Comparison of ENCODE assay signal across 22 cellular contexts in the genomic region with DNA sequence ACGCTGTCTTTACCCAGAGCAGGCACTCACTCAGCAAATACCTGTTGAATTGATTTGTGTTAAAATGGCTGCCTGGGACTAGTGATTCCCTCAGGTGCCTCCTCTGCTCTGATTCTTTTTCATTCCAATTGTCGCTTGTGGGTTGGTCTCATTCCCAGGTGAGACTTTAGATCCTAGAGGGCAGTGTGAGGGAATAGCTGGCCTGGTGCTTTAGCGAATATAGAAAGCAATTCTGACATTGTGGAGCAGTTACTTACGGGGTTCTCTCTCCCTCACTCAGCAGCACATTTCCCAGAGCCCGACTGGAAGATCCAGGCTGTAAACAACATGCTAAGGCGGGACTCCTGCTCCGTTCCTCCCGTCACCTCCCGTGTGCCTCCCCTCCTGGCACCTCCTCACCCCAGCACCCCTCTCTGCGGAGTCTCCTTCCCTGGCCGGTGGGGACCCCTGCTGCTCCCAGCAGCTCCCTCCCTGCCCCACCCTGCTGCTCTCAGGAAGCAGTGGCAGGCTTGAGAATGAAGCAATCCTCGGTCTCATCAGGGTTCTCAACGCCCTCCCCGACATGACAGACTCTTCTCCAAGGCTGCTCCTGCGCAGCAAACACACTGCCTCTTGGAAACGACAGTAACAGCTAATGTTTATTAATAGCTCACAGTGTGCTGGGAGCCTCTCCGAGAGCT. TPM values are rescaled to one million over a fixed set of nuclear protein-coding genes. Genes with fewer than 3 reads are reported as not detected.
DNase-seq lines count a peak whose midpoint lies in the region; ATAC-seq, FAIRE-seq and TF ChIP-seq lines count a peak whose summit lies in the region.
"Had no signal": no experiment of that assay in that cellular context is flagged by ENCODE, and none has a peak within 500 bp of the region (broad histone marks: within the 10 kb centered on the region; RNA-seq: fewer than 3 reads in every experiment).

No MANE protein-coding gene starts in this region.

- no peaks in the 10 kb centered on the region for H3K36me3 ChIP-seq in hepatocyte (replicated peaks; ENCODE audit: insufficient read depth, low read depth)
- no peaks in the 10 kb centered on the region for H3K36me3 ChIP-seq in small intestine (ENCODE audit: control insufficient read depth in 2 of 2, insufficient read depth in 2 of 2, low read length in 2 of 2)
- H3K36me3 ChIP-seq: ascending aorta, thoracic aorta had no signal

- no peak for FAIRE-seq in small intestine (lab: Jason Lieb, UNC)

- no CpG with 5 or more reads among the region's 17 CpGs for WGBS in H9 (ENCODE audit: extremely low coverage, insufficient read length, low lambda C conversion rate)
- WGBS in hepatocyte (ENCODE audit: low lambda C conversion rate, missing lambda C conversion rate): 22% methylated on average over 16 of the region's 17 CpGs
- 21 to 25% (median 22%) methylated on average over 17 of the region's 17 CpGs for whole genome bisulfite sequencing in small intestine, 3 donors

- H3K4ac ChIP-seq in H9 (ENCODE audit: low read depth, low read length): no peak overlapping the region

- H4K20me1 ChIP-seq in H9 (ENCODE audit: control insufficient read depth, insufficient read depth, insufficient read length) (no peaks in the 10 kb centered on the region), hepatocyte (ENCODE audit: insufficient read depth, poor library complexity, severe bottlenecking) (no peaks in the 10 kb centered on the region)

- no peak overlapping the region for H2BK20ac ChIP-seq in H9 (ENCODE audit: low read depth, low read length, poor library complexity, severe bottlenecking)

- H3K14ac ChIP-seq in H9 (ENCODE audit: insufficient read depth, low read length): peak overlapping the region; percentile 70

- no peak for DNase-seq in H9
- peak; percentile 21 for DNase-seq in NCI-H2227 treated with DMSO at 0.1 percent for 48 hours (lab: John Stamatoyannopoulos, UW)
- DNase-seq in hepatocyte (ENCODE audit: low spot score): no peak
- peak; percentile 30 for DNase-seq in occipital lobe (lab: John Stamatoyannopoulos, UW)
- no peak for DNase-seq in small intestine
- DNase-seq: natural killer cell, NCI-H2029, NCI-H524 treated with DMSO at 0.1 percent for 48 hours had no signal

- H4K91ac ChIP-seq in H9 (ENCODE audit: insufficient read length, low read depth, low read length): peak overlapping the region; percentile 25

- H3K9me3 ChIP-seq in H9 (ENCODE audit: control insufficient read depth, low read depth, low read length) (no peaks in the 10 kb centered on the region), hepatocyte (ENCODE audit: low read depth) (no peaks in the 10 kb centered on the region), small intestine (ENCODE audit: control insufficient read depth, low read depth) (no peaks in the 10 kb centered on the region)
- H3K9me3 ChIP-seq: ascending aorta, SK-N-SH, thoracic aorta had no signal

- H3K27me3 Mint-ChIP-seq in H9 (ENCODE audit: low read depth): peaks cover 50% of the 10 kb centered on the region

- H3K56ac ChIP-seq in H9 (ENCODE audit: insufficient read length, low read depth, low read length): no peak overlapping the region

- H3K27me3 ChIP-seq in H9 (ENCODE audit: insufficient read depth, low read length) (no peaks in the 10 kb centered on the region; the same call in 1 of the 2 replicates), hepatocyte (peaks cover 36% of the 10 kb centered on the region), small intestine (ENCODE audit: control insufficient read depth in 2 of 2, insufficient read depth in 2 of 2, low read length in 2 of 2) (peaks cover 0 to 4% of the 10 kb centered on the region in 2 donors)
- H3K27me3 ChIP-seq: ascending aorta had no signal

- H2AFZ ChIP-seq in H9 (ENCODE audit: low read length) (peak overlapping the region; percentile 88), hepatocyte (no peak overlapping the region)

- H3K4me2 ChIP-seq in H9 (ENCODE audit: insufficient read depth, insufficient read length, low read length) (peak overlapping the region; percentile 69), hepatocyte (peak overlapping the region; percentile 51)
- H3K4me2 ChIP-seq: SK-N-SH had no signal

- no peak overlapping the region for H4K8ac ChIP-seq in H9 (replicated peaks; ENCODE audit: insufficient read length, low read depth, low read length)

- H3K27ac Mint-ChIP-seq in H9: peak overlapping the region in 2 of 3 experiments; percentile 22 to 91; a peak in 4 of 7 replicates
- H3K27ac Mint-ChIP-seq: activated CD4-positive, alpha-beta T cell treated with anti-CD3 and anti-CD28 coated beads, Interleukin-2, amount 10 ng/mL, durations not matched to agents 24 days and 14 days; activated CD8-positive, alpha-beta memory T cell treated with anti-CD3 and anti-CD28 coated beads, Interleukin-2, amount 10 ng/mL, durations not matched to agents 7 days and 5 days; activated naive CD4-positive, alpha-beta T cell treated with anti-CD3 and anti-CD28 coated beads, Interleukin-2, amount 50 U/mL, for 72 hours; natural killer cell; progenitor cell of endocrine pancreas; stimulated activated effector memory CD8-positive, alpha-beta T cell treated with anti-CD3 and anti-CD28 coated beads, Interleukin-12 subunit alpha, Interleukin-12 subunit beta, amount 100 ng/mL, for 72 hours had no signal

- H3K4me1 Mint-ChIP-seq in H9: peaks cover 30 to 53% of the 10 kb centered on the region in 2 experiments
- H3K4me1 Mint-ChIP-seq: activated CD4-positive, alpha-beta T cell treated with anti-CD3 and anti-CD28 coated beads, Interleukin-2, amount 10 ng/mL, durations not matched to agents 24 days and 14 days; activated CD8-positive, alpha-beta memory T cell treated with anti-CD3 and anti-CD28 coated beads, Interleukin-2, amount 10 ng/mL, durations not matched to agents 7 days and 5 days had no signal

- H3K4me3 ChIP-seq in hepatocyte: no peak overlapping the region
- H3K4me3 ChIP-seq in small intestine (ENCODE audit: low read depth in 1 of 2, low read length in 2 of 2): no peak overlapping the region
- H3K4me3 ChIP-seq: ascending aorta, thoracic aorta had no signal

- no peak overlapping the region for H2BK120ac ChIP-seq in H9 (ENCODE audit: low read depth, low read length, poor library complexity, severe bottlenecking)

- TF ChIP-seq CTCF in H9 (conservative IDR thresholded peaks at IDR 0.05): no peak
- no peak for TF ChIP-seq CTCF in hepatocyte (IDR thresholded peaks at IDR 0.05; ENCODE audit: poor library complexity)

- H2BK5ac ChIP-seq in H9 (ENCODE audit: insufficient read length, low read length): no peak overlapping the region

- peak overlapping the region; percentile 53 for H4K5ac ChIP-seq in H9 (ENCODE audit: insufficient read length, low read depth, low read length)

- H2BK12ac ChIP-seq in H9 (ENCODE audit: insufficient read length, low read depth, low read length): no peak overlapping the region

- peak overlapping the region; percentile 20 for H3T11ph ChIP-seq in H9 (ENCODE audit: low read length)

- H2BK15ac ChIP-seq in H9 (ENCODE audit: low read depth, low read length): no peak overlapping the region

- H3K79me1 ChIP-seq in H9 (ENCODE audit: insufficient read depth, low read depth, low read length, poor library complexity, severe bottlenecking): no peaks in the 10 kb centered on the region

- H3K9me3 Mint-ChIP-seq in H9: no peaks in the 10 kb centered on the region
- H3K9me3 Mint-ChIP-seq: activated CD4-positive, alpha-beta T cell treated with anti-CD3 and anti-CD28 coated beads, Interleukin-2, amount 10 ng/mL, durations not matched to agents 24 days and 14 days; activated naive CD4-positive, alpha-beta T cell treated with anti-CD3 and anti-CD28 coated beads, Interleukin-2, amount 50 U/mL, for 72 hours; central memory CD8-positive, alpha-beta T cell; natural killer cell; stimulated activated effector memory CD8-positive, alpha-beta T cell treated with anti-CD3 and anti-CD28 coated beads, Interleukin-12 subunit alpha, Interleukin-12 subunit beta, amount 100 ng/mL, for 72 hours had no signal

- H3K36me3 Mint-ChIP-seq in H9 (ENCODE audit: insufficient read depth in 1 of 3, low read depth in 3 of 3): no peaks in the 10 kb centered on the region
- H3K36me3 Mint-ChIP-seq: activated CD8-positive, alpha-beta memory T cell treated with anti-CD3 and anti-CD28 coated beads, Interleukin-2, amount 10 ng/mL, durations not matched to agents 7 days and 5 days; activated naive CD4-positive, alpha-beta T cell treated with anti-CD3 and anti-CD28 coated beads, Interleukin-2, amount 50 U/mL, for 72 hours; natural killer cell; stimulated activated effector memory CD8-positive, alpha-beta T cell treated with anti-CD3 and anti-CD28 coated beads, Interleukin-12 subunit alpha, Interleukin-12 subunit beta, amount 100 ng/mL, for 72 hours had no signal

- ATAC-seq in HG03108 (IDR thresholded peaks at IDR 0.05; ENCODE audit: unreplicated experiment) (no peak), HG03469 (IDR thresholded peaks at IDR 0.05; ENCODE audit: unreplicated experiment) (no peak), GM19023 (IDR thresholded peaks at IDR 0.05; ENCODE audit: unreplicated experiment) (no peak)

- H2AK5ac ChIP-seq in H9 (ENCODE audit: insufficient read length, low read length): no peak overlapping the region

- H3K9me2 ChIP-seq in hepatocyte (replicated peaks; ENCODE audit: insufficient read depth): no peaks in the 10 kb centered on the region
- H3K9me2 ChIP-seq: SK-N-SH had no signal

- peak overlapping the region; percentile 15 for H3K9ac ChIP-seq in H9 (ENCODE audit: extremely low read depth, insufficient read length, low read length)
- H3K9ac ChIP-seq: SK-N-SH had no signal

- peak overlapping the region; percentile 61 for H3K18ac ChIP-seq in H9 (ENCODE audit: insufficient read length, low read depth, low read length)

- H3K4me1 ChIP-seq in H9 (ENCODE audit: insufficient read depth, low read length): peaks cover 3% of the 10 kb centered on the region; the same call in 1 of the 2 replicates
- H3K4me1 ChIP-seq in hepatocyte (ENCODE audit: insufficient read depth): no peaks in the 10 kb centered on the region
- no peaks in the 10 kb centered on the region for H3K4me1 ChIP-seq in small intestine (ENCODE audit: control insufficient read depth in 2 of 2, insufficient read depth in 1 of 2, low read depth in 1 of 2, low read length in 1 of 2)
- H3K4me1 ChIP-seq: ascending aorta had no signal

- peaks cover 4% of the 10 kb centered on the region for H3K23me2 ChIP-seq in H9 (ENCODE audit: insufficient read length, low read depth, low read length, poor library complexity, severe bottlenecking)

- peak overlapping the region; percentile 40 to 73 for H3K4me3 Mint-ChIP-seq in H9
- H3K4me3 Mint-ChIP-seq: activated CD4-positive, alpha-beta T cell treated with anti-CD3 and anti-CD28 coated beads, Interleukin-2, amount 10 ng/mL, durations not matched to agents 24 days and 14 days; activated CD8-positive, alpha-beta memory T cell treated with anti-CD3 and anti-CD28 coated beads, Interleukin-2, amount 10 ng/mL, durations not matched to agents 7 days and 5 days; central memory CD8-positive, alpha-beta T cell; natural killer cell; stimulated activated effector memory CD8-positive, alpha-beta T cell treated with anti-CD3 and anti-CD28 coated beads, Interleukin-12 subunit alpha, Interleukin-12 subunit beta, amount 100 ng/mL, for 72 hours had no signal

- H3K79me2 ChIP-seq in H9 (ENCODE audit: insufficient read depth, low read length): no peaks in the 10 kb centered on the region
- no peaks in the 10 kb centered on the region for H3K79me2 ChIP-seq in hepatocyte

- H3K23ac ChIP-seq in H9 (ENCODE audit: insufficient read length, low read depth, low read length): no peak overlapping the region

- no peak overlapping the region for H3K27ac ChIP-seq in H9 (ENCODE audit: insufficient read length, low read depth, low read length)
- no peak overlapping the region for H3K27ac ChIP-seq in hepatocyte
- no peak overlapping the region for H3K27ac ChIP-seq in small intestine (ENCODE audit: low read depth in 1 of 2, low read length in 1 of 2)
- H3K27ac ChIP-seq: ascending aorta, thoracic aorta had no signal

RNA-seq across cellular contexts. Expression of a gene that starts 26.9 kb away (rescaled TPM):
- total RNA-seq in H9 (2021): 1.1 and 1.5 TPM in 2 replicates
- 1.3 and 3.2 TPM in 2 replicates for total RNA-seq in hepatocyte
- polyA plus RNA-seq in hepatocyte: 2.4 and 2.9 TPM in 2 replicates
- total RNA-seq in occipital lobe: 60.7 TPM
- 1 to 10 TPM in 2 of 3 donors, not detected in 1; 3.2 to 3.8 TPM for polyA plus RNA-seq in small intestine
- total RNA-seq: activated CD4-positive, alpha-beta T cell treated with anti-CD3 and anti-CD28 coated beads, Interleukin-2, amount 10 ng/mL, durations not matched to agents 24 days and 14 days; activated CD8-positive, alpha-beta memory T cell treated with anti-CD3 and anti-CD28 coated beads, Interleukin-2, amount 10 ng/mL, durations not matched to agents 7 days and 5 days; activated naive CD4-positive, alpha-beta T cell treated with anti-CD3 and anti-CD28 coated beads, Interleukin-2, amount 50 U/mL, for 72 hours; ascending aorta; esophagus mucosa; natural killer cell; RPMI7951; thoracic aorta had no signal

Comparison
In these comparisons a context has a peak if more than half of its experiments do, and no peak if none do; other contexts are left out.
1. DNase-seq: peak in NCI-H2227 treated with DMSO at 0.1 percent for 48 hours (single experiment) and occipital lobe (single experiment); none in H9 (single experiment), hepatocyte (single experiment) and small intestine (single experiment).
2. RNA of a gene that starts 26.9 kb away (total RNA-seq): 60.7 TPM in occipital lobe (single experiment); 1.3 to 3.2 TPM in hepatocyte and 1.1 to 1.5 TPM in H9; every median in the first group is over 10 times any median in the second.